In genomic region chrX:152897216-152898144, GRCh38 we compare ENCODE assay signal across 9 cellular contexts. TPM values are rescaled to one million over a fixed set of nuclear protein-coding genes. Genes with fewer than 3 reads are reported as not detected.
A peak's percentile ranks its signal among the peaks of the same experiment; 100 is the strongest.
DNase-seq lines count a peak whose midpoint lies in the region; ATAC-seq and TF ChIP-seq lines count a peak whose summit lies in the region.
"Had no signal": no experiment of that assay in that cellular context is flagged by ENCODE, and none has a peak within 500 bp of the region (broad histone marks: within the 10 kb centered on the region; RNA-seq: fewer than 3 reads in every experiment).

ZNF185 (plus strand) TSS chrX:152898067; CDS start chrX:152914490, 16,423 bp downstream.

- H3K4me3 ChIP-seq in astrocyte of the cerebellum (ENCODE audit: low read depth, low read length) = peak within 1 kb of the TSS; percentile 42
- peak within 1 kb of the TSS; percentile 33 for H3K4me3 ChIP-seq in urinary bladder (ENCODE audit: low read depth, low read length)
- no peak within 1 kb of the TSS for H3K4me3 ChIP-seq in Karpas-422 (ENCODE audit: low read length)

- no peak for DNase-seq in activated naive CD8-positive, alpha-beta T cell treated with anti-CD3 and anti-CD28 coated beads, Interleukin-2, amount 50 U/mL, for 24 hours
- DNase-seq in astrocyte of the cerebellum (ENCODE audit: low read depth) (no peak), kidney glomerular epithelial cell (lab: John Stamatoyannopoulos, UW) (peak; percentile 21), Karpas-422 (no peak)
- DNase-seq in activated T-cell treated with anti-CD3 and anti-CD28 coated beads, Interleukin-2, amount 50 U/mL, for 24 hours = no peak
- DNase-seq: NCI-H446 treated with DMSO at 0.1 percent for 48 hours had no signal

- H3K36me3 ChIP-seq in urinary bladder (ENCODE audit: insufficient read depth) (no peaks in the 10 kb centered on the region), Karpas-422 (ENCODE audit: insufficient read depth, low read length) (no peaks in the 10 kb centered on the region)

- peak within 1 kb of the TSS; percentile 66 for H3K4me3 Mint-ChIP-seq in activated naive CD8-positive, alpha-beta T cell
- no peak within 1 kb of the TSS for H3K4me3 Mint-ChIP-seq in activated naive CD8-positive, alpha-beta T cell treated with anti-CD3 and anti-CD28 coated beads, Interleukin-2, amount 50 U/mL, for 24 hours
- no peak within 1 kb of the TSS for H3K4me3 Mint-ChIP-seq in activated T-cell treated with anti-CD3 and anti-CD28 coated beads, Interleukin-2, amount 50 U/mL, for 24 hours

- no peak for ATAC-seq in activated naive CD8-positive, alpha-beta T cell treated with anti-CD3 and anti-CD28 coated beads, Interleukin-2, amount 50 U/mL, for 24 hours
- no peak for ATAC-seq in HG03280 (IDR thresholded peaks at IDR 0.05; ENCODE audit: unreplicated experiment)

- peak within 1 kb of the TSS; percentile 41 for H3K27ac ChIP-seq in urinary bladder (ENCODE audit: low read depth)
- no peak within 1 kb of the TSS for H3K27ac ChIP-seq in Karpas-422 (ENCODE audit: low read length)

- no peak within 1 kb of the TSS for H3K27ac Mint-ChIP-seq in activated naive CD8-positive, alpha-beta T cell
- no peak within 1 kb of the TSS for H3K27ac Mint-ChIP-seq in activated naive CD8-positive, alpha-beta T cell treated with anti-CD3 and anti-CD28 coated beads, Interleukin-2, amount 50 U/mL, for 24 hours
- no peak within 1 kb of the TSS for H3K27ac Mint-ChIP-seq in activated T-cell treated with anti-CD3 and anti-CD28 coated beads, Interleukin-2, amount 50 U/mL, for 24 hours

- no peak for TF ChIP-seq CTCF in astrocyte of the cerebellum (IDR thresholded peaks at IDR 0.05; ENCODE audit: low read depth, low read length, missing control alignments)

- 17% methylated on average over 50 of the region's 66 CpGs for WGBS in urinary bladder

- no peaks in the 10 kb centered on the region for H3K4me1 ChIP-seq in urinary bladder (ENCODE audit: insufficient read depth)
- H3K4me1 ChIP-seq in Karpas-422 (ENCODE audit: low read length) = no peaks in the 10 kb centered on the region

- no peak within 1 kb of the TSS for H2AFZ ChIP-seq in Karpas-422 (ENCODE audit: low read length)

- in situ Hi-C loops in astrocyte of the cerebellum (cut with HindIII; ENCODE audit: low sequenced_read_pairs) = no loop called here

- no peaks in the 10 kb centered on the region for H3K9me3 ChIP-seq in Karpas-422 (ENCODE audit: low read length)

- H3K9me3 Mint-ChIP-seq in activated naive CD8-positive, alpha-beta T cell (ENCODE audit: low read depth) = no peaks in the 10 kb centered on the region
- H3K9me3 Mint-ChIP-seq in activated naive CD8-positive, alpha-beta T cell treated with anti-CD3 and anti-CD28 coated beads, Interleukin-2, amount 50 U/mL, for 24 hours = no peaks in the 10 kb centered on the region
- no peaks in the 10 kb centered on the region for H3K9me3 Mint-ChIP-seq in activated T-cell treated with anti-CD3 and anti-CD28 coated beads, Interleukin-2, amount 50 U/mL, for 24 hours

- no peak within 1 kb of the TSS for H3K4me2 ChIP-seq in Karpas-422 (ENCODE audit: low read depth, low read length, poor library complexity, severe bottlenecking)

- peaks cover 1% of the 10 kb centered on the region for H3K4me1 Mint-ChIP-seq in activated naive CD8-positive, alpha-beta T cell (ENCODE audit: low read depth)
- no peaks in the 10 kb centered on the region for H3K4me1 Mint-ChIP-seq in activated naive CD8-positive, alpha-beta T cell treated with anti-CD3 and anti-CD28 coated beads, Interleukin-2, amount 50 U/mL, for 24 hours
- H3K4me1 Mint-ChIP-seq in activated T-cell treated with anti-CD3 and anti-CD28 coated beads, Interleukin-2, amount 50 U/mL, for 24 hours (ENCODE audit: low read depth) = peaks cover 2% of the 10 kb centered on the region

- no peaks in the 10 kb centered on the region for H4K20me1 ChIP-seq in Karpas-422 (ENCODE audit: insufficient read depth, low read depth, low read length)

- H3K27me3 Mint-ChIP-seq in activated naive CD8-positive, alpha-beta T cell = peaks cover 7% of the 10 kb centered on the region
- H3K27me3 Mint-ChIP-seq in activated naive CD8-positive, alpha-beta T cell treated with anti-CD3 and anti-CD28 coated beads, Interleukin-2, amount 50 U/mL, for 24 hours = peaks cover 14% of the 10 kb centered on the region
- peaks cover 71% of the 10 kb centered on the region for H3K27me3 Mint-ChIP-seq in activated T-cell treated with anti-CD3 and anti-CD28 coated beads, Interleukin-2, amount 50 U/mL, for 24 hours

- H3K9ac ChIP-seq in Karpas-422 (ENCODE audit: low read length) = no peak within 1 kb of the TSS

- H3K79me2 ChIP-seq in Karpas-422 (ENCODE audit: low read length) = no peaks in the 10 kb centered on the region

- no peaks in the 10 kb centered on the region for H3K27me3 ChIP-seq in Karpas-422 (ENCODE audit: low read length)

- H3K36me3 Mint-ChIP-seq in activated naive CD8-positive, alpha-beta T cell = no peaks in the 10 kb centered on the region
- no peaks in the 10 kb centered on the region for H3K36me3 Mint-ChIP-seq in activated naive CD8-positive, alpha-beta T cell treated with anti-CD3 and anti-CD28 coated beads, Interleukin-2, amount 50 U/mL, for 24 hours (ENCODE audit: low read depth)
- no peaks in the 10 kb centered on the region for H3K36me3 Mint-ChIP-seq in activated T-cell treated with anti-CD3 and anti-CD28 coated beads, Interleukin-2, amount 50 U/mL, for 24 hours (ENCODE audit: low read depth)

- no peaks in the 10 kb centered on the region for H3K9me2 ChIP-seq in Karpas-422 (replicated peaks; ENCODE audit: insufficient read depth, low read length)

RNA-seq across cellular contexts. Expression of gene ZNF185, which starts in this region (rescaled TPM):
- total RNA-seq in urinary bladder = 9.7 TPM
- 5.3 TPM for polyA plus RNA-seq in urinary bladder
- 0.43 and 0.67 TPM in 2 replicates for total RNA-seq in Karpas-422 (2014; rRNA removed; shearing (Covaris generic); ENCODE audit: low replicate concordance)
